Comparison of ENCODE assay signal across 1 cellular context in the genomic region with DNA sequence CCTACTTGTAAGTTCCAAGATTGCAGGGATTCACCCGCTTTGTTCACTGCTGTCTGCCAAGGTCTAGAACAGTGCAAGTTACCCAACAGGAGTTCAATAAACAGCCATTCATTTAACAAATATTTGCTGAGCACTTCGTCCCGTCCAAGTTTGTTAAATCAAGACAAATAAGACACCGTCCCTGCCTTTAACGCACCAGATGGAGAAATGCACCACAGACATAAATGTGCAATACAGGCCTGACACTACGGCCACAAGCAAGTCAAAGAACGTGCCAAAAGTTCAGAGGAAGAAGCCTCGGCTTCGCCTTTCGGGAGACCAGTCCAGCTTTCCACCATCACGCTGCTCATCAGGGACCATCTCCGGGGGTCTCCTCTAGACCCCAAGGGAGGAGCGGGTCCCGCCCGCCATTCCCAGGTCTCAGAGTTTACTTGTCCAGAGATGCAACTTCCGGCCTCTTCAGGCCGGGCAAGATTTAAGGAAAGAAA.
TF ChIP-seq lines count a peak whose summit lies in the region.

No MANE protein-coding gene starts in this region.

TF ChIP-seq in GM23338, 12 proteins besides CTCF, POLR2A, EP300 and RAD21 (continued from another document):
- TF ChIP-seq, protein P1, sequence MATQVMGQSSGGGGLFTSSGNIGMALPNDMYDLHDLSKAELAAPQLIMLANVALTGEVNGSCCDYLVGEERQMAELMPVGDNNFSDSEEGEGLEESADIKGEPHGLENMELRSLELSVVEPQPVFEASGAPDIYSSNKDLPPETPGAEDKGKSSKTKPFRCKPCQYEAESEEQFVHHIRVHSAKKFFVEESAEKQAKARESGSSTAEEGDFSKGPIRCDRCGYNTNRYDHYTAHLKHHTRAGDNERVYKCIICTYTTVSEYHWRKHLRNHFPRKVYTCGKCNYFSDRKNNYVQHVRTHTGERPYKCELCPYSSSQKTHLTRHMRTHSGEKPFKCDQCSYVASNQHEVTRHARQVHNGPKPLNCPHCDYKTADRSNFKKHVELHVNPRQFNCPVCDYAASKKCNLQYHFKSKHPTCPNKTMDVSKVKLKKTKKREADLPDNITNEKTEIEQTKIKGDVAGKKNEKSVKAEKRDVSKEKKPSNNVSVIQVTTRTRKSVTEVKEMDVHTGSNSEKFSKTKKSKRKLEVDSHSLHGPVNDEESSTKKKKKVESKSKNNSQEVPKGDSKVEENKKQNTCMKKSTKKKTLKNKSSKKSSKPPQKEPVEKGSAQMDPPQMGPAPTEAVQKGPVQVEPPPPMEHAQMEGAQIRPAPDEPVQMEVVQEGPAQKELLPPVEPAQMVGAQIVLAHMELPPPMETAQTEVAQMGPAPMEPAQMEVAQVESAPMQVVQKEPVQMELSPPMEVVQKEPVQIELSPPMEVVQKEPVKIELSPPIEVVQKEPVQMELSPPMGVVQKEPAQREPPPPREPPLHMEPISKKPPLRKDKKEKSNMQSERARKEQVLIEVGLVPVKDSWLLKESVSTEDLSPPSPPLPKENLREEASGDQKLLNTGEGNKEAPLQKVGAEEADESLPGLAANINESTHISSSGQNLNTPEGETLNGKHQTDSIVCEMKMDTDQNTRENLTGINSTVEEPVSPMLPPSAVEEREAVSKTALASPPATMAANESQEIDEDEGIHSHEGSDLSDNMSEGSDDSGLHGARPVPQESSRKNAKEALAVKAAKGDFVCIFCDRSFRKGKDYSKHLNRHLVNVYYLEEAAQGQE (IDR thresholded peaks at IDR 0.05; ENCODE audit: unreplicated experiment) = no peak
- TF ChIP-seq, protein P2, sequence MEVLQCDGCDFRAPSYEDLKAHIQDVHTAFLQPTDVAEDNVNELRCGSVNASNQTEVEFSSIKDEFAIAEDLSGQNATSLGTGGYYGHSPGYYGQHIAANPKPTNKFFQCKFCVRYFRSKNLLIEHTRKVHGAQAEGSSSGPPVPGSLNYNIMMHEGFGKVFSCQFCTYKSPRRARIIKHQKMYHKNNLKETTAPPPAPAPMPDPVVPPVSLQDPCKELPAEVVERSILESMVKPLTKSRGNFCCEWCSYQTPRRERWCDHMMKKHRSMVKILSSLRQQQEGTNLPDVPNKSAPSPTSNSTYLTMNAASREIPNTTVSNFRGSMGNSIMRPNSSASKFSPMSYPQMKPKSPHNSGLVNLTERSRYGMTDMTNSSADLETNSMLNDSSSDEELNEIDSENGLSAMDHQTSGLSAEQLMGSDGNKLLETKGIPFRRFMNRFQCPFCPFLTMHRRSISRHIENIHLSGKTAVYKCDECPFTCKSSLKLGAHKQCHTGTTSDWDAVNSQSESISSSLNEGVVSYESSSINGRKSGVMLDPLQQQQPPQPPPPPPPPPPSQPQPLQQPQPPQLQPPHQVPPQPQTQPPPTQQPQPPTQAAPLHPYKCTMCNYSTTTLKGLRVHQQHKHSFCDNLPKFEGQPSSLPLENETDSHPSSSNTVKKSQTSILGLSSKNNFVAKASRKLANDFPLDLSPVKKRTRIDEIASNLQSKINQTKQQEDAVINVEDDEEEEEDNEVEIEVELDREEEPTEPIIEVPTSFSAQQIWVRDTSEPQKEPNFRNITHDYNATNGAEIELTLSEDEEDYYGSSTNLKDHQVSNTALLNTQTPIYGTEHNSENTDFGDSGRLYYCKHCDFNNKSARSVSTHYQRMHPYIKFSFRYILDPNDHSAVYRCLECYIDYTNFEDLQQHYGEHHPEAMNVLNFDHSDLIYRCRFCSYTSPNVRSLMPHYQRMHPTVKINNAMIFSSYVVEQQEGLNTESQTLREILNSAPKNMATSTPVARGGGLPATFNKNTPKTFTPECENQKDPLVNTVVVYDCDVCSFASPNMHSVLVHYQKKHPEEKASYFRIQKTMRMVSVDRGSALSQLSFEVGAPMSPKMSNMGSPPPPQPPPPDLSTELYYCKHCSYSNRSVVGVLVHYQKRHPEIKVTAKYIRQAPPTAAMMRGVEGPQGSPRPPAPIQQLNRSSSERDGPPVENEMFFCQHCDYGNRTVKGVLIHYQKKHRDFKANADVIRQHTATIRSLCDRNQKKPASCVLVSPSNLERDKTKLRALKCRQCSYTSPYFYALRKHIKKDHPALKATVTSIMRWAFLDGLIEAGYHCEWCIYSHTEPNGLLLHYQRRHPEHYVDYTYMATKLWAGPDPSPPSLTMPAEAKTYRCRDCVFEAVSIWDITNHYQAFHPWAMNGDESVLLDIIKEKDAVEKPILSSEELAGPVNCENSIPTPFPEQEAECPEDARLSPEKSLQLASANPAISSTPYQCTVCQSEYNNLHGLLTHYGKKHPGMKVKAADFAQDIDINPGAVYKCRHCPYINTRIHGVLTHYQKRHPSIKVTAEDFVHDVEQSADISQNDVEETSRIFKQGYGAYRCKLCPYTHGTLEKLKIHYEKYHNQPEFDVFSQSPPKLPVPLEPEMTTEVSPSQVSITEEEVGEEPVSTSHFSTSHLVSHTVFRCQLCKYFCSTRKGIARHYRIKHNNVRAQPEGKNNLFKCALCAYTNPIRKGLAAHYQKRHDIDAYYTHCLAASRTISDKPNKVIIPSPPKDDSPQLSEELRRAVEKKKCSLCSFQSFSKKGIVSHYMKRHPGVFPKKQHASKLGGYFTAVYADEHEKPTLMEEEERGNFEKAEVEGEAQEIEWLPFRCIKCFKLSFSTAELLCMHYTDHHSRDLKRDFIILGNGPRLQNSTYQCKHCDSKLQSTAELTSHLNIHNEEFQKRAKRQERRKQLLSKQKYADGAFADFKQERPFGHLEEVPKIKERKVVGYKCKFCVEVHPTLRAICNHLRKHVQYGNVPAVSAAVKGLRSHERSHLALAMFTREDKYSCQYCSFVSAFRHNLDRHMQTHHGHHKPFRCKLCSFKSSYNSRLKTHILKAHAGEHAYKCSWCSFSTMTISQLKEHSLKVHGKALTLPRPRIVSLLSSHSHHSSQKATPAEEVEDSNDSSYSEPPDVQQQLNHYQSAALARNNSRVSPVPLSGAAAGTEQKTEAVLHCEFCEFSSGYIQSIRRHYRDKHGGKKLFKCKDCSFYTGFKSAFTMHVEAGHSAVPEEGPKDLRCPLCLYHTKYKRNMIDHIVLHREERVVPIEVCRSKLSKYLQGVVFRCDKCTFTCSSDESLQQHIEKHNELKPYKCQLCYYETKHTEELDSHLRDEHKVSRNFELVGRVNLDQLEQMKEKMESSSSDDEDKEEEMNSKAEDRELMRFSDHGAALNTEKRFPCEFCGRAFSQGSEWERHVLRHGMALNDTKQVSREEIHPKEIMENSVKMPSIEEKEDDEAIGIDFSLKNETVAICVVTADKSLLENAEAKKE (CRISPR knock-in tag; IDR thresholded peaks at IDR 0.05) = no peak
- TF ChIP-seq EZH2phosphoT487 (IDR thresholded peaks at IDR 0.05; ENCODE audit: unreplicated experiment) = no peak
- no peak for TF ChIP-seq EZH2 (IDR thresholded peaks at IDR 0.05; ENCODE audit: low read depth, unreplicated experiment)
